Comparison of ENCODE assay signal across 16 cellular contexts in genomic region chr5:54717870-54718269, GRCh38.
DNase-seq lines count a peak whose midpoint lies in the region; ATAC-seq and TF ChIP-seq lines count a peak whose summit lies in the region.
"Had no signal": no experiment of that assay in that cellular context is flagged by ENCODE, and none has a peak within 500 bp of the region (broad histone marks: within the 10 kb centered on the region; RNA-seq: fewer than 3 reads in every experiment).

No MANE protein-coding gene starts in this region.

- no peak overlapping the region for H3K4me3 Mint-ChIP-seq in activated naive CD4-positive, alpha-beta T cell treated with anti-CD3 and anti-CD28 coated beads for 36 hours
- H3K4me3 Mint-ChIP-seq in activated CD8-positive, alpha-beta T cell treated with anti-CD3 and anti-CD28 coated beads, Interleukin-2, amount 10 ng/mL, durations not matched to agents 7 days and 5 days = no peak overlapping the region

- peaks cover 2% of the 10 kb centered on the region for H3K9me3 Mint-ChIP-seq in activated naive CD4-positive, alpha-beta T cell treated with anti-CD3 and anti-CD28 coated beads for 36 hours
- peaks cover 8% of the 10 kb centered on the region for H3K9me3 Mint-ChIP-seq in activated CD8-positive, alpha-beta T cell treated with anti-CD3 and anti-CD28 coated beads, Interleukin-2, amount 10 ng/mL, durations not matched to agents 7 days and 5 days (ENCODE audit: insufficient read depth)

- peaks cover 7% of the 10 kb centered on the region for H3K4me1 Mint-ChIP-seq in activated naive CD4-positive, alpha-beta T cell treated with anti-CD3 and anti-CD28 coated beads for 36 hours (ENCODE audit: low read depth)
- H3K4me1 Mint-ChIP-seq in activated CD8-positive, alpha-beta T cell treated with anti-CD3 and anti-CD28 coated beads, Interleukin-2, amount 10 ng/mL, durations not matched to agents 7 days and 5 days (ENCODE audit: low read depth) = peaks cover 18% of the 10 kb centered on the region

- no peak overlapping the region for H3K27ac Mint-ChIP-seq in activated naive CD4-positive, alpha-beta T cell treated with anti-CD3 and anti-CD28 coated beads for 36 hours
- peak overlapping the region; percentile 56 for H3K27ac Mint-ChIP-seq in activated CD8-positive, alpha-beta T cell treated with anti-CD3 and anti-CD28 coated beads, Interleukin-2, amount 10 ng/mL, durations not matched to agents 7 days and 5 days

- intact Hi-C loops in activated naive CD4-positive, alpha-beta T cell treated with anti-CD3 and anti-CD28 coated beads for 36 hours (cut with micrococcal nuclease) = no loop called here

- CTCF ChIA-PET in activated naive CD4-positive, alpha-beta T cell treated with anti-CD3 and anti-CD28 coated beads for 36 hours (lab: Charles Lee) = interaction anchor here (0.7 kb wide), 1 partner anchor 43 kb away, joined by 4 read pairs; no protein-coding TSS in a partner anchor
- CTCF ChIA-PET in activated CD8-positive, alpha-beta T cell treated with anti-CD3 and anti-CD28 coated beads, Interleukin-2, amount 10 ng/mL, durations not matched to agents 7 days and 5 days (lab: Charles Lee) = interaction anchor here (1.0 to 2.4 kb wide), 5 partner anchors 11 to 149 kb away, joined by 3 to 7 read pairs (median 7); no protein-coding TSS in a partner anchor

- POLR2A ChIA-PET in activated CD8-positive, alpha-beta T cell treated with anti-CD3 and anti-CD28 coated beads, Interleukin-2, amount 10 ng/mL, durations not matched to agents 7 days and 5 days (lab: Charles Lee) = interaction anchor here (0.5 kb wide), 1 partner anchor 27 kb away, joined by 3 read pairs; no protein-coding TSS in a partner anchor

- H3K36me3 Mint-ChIP-seq in activated naive CD4-positive, alpha-beta T cell treated with anti-CD3 and anti-CD28 coated beads for 36 hours (ENCODE audit: low read depth) = no peaks in the 10 kb centered on the region
- H3K36me3 Mint-ChIP-seq in activated CD8-positive, alpha-beta T cell treated with anti-CD3 and anti-CD28 coated beads, Interleukin-2, amount 10 ng/mL, durations not matched to agents 7 days and 5 days (ENCODE audit: low read depth) = peaks cover 3% of the 10 kb centered on the region
- H3K36me3 Mint-ChIP-seq: brain had no signal

- in situ Hi-C loops in GM13976 (cut with MboI; ENCODE audit: low sequenced_read_pairs, unreplicated experiment) = no loop called here

- DNase-seq in activated naive CD4-positive, alpha-beta T cell treated with anti-CD3 and anti-CD28 coated beads for 36 hours = peak; percentile 44
- no peak for DNase-seq in activated naive CD4-positive, alpha-beta T cell treated with anti-CD3 and anti-CD28 coated beads, Interleukin-2, amount 50 U/mL, for 16 hours
- peak; percentile 41 for DNase-seq in GM13976 (ENCODE audit: low spot score)
- peak; percentile 35 for DNase-seq in activated CD8-positive, alpha-beta T cell treated with anti-CD3 and anti-CD28 coated beads, Interleukin-2, amount 10 ng/mL, durations not matched to agents 7 days and 5 days
- DNase-seq in stimulated activated CD4-positive, alpha-beta T cell treated with anti-CD3 and anti-CD28 coated beads, TNF-alpha, amount 100 ng/mL, for 48 hours (ENCODE audit: low read depth in 3 of 3) = peak in 2 of 3 donors; percentile 8 to 16
- DNase-seq in DMS 273 treated with DMSO at 0.1 percent for 48 hours (lab: John Stamatoyannopoulos, UW) = no peak
- DNase-seq in AG20443 (ENCODE audit: low spot score) = no peak
- DNase-seq: activated gamma-delta T cell treated with Interleukin-2 at 50 U/mL for 16 hours, dermis blood vessel endothelial cell, erythroblast, GF-D8, NCI-H1694, occipital lobe, SHP77 had no signal

- peak; percentile 49 for ATAC-seq in activated CD8-positive, alpha-beta T cell treated with anti-CD3 and anti-CD28 coated beads, Interleukin-2, amount 10 ng/mL, durations not matched to agents 7 days and 5 days
- no peak for ATAC-seq in GM18861 (IDR thresholded peaks at IDR 0.05; ENCODE audit: unreplicated experiment)

- H3K27me3 Mint-ChIP-seq in activated naive CD4-positive, alpha-beta T cell treated with anti-CD3 and anti-CD28 coated beads for 36 hours (ENCODE audit: low read depth) = no peaks in the 10 kb centered on the region
- H3K27me3 Mint-ChIP-seq in activated CD8-positive, alpha-beta T cell treated with anti-CD3 and anti-CD28 coated beads, Interleukin-2, amount 10 ng/mL, durations not matched to agents 7 days and 5 days (ENCODE audit: low read depth) = no peaks in the 10 kb centered on the region

- TF ChIP-seq CTCF in GM13976 (IDR thresholded peaks at IDR 0.05; ENCODE audit: borderline replicate concordance, control extremely low read depth, extremely low read depth, insufficient read depth, missing control alignments) = no peak

Comparison
In these comparisons a context has a peak if more than half of its experiments do, and no peak if none do; other contexts are left out.
1. DNase-seq: peak in activated naive CD4-positive, alpha-beta T cell treated with anti-CD3 and anti-CD28 coated beads for 36 hours (single experiment), GM13976 (single experiment), activated CD8-positive, alpha-beta T cell treated with anti-CD3 and anti-CD28 coated beads, Interleukin-2, amount 10 ng/mL, durations not matched to agents 7 days and 5 days (single experiment) and stimulated activated CD4-positive, alpha-beta T cell treated with anti-CD3 and anti-CD28 coated beads, TNF-alpha, amount 100 ng/mL, for 48 hours (2 of 3); none in activated naive CD4-positive, alpha-beta T cell treated with anti-CD3 and anti-CD28 coated beads, Interleukin-2, amount 50 U/mL, for 16 hours (single experiment), DMS 273 treated with DMSO at 0.1 percent for 48 hours (single experiment) and AG20443 (single experiment).